ENCODE assay signal across 12 cellular contexts in the genomic region with DNA sequence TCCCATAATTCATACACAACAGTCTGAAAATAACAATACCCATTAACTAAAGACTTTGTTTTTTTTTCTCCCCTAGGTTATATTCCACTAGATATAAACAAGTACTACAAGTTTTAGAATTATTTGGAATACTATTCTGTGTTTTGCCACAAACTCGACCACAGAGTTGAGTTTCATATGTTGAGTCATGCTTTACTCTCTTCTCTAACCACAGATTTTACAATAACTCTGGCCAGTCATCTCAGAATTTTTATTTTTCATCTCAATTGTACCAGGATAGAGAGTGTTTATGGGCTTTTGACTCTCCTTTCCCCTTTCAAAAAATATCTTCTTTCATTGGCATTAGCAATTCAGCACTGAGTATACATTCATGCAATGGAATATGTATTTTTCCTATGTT.
A peak's percentile ranks its signal among the peaks of the same experiment; 100 is the strongest.
DNase-seq lines count a peak whose midpoint lies in the region; ATAC-seq and TF ChIP-seq lines count a peak whose summit lies in the region.
"Had no signal": no experiment of that assay in that cellular context is flagged by ENCODE, and none has a peak within 500 bp of the region (broad histone marks: within the 10 kb centered on the region; RNA-seq: fewer than 3 reads in every experiment).

No MANE protein-coding gene starts in this region.

- H3K9me3 ChIP-seq in body of pancreas, result no peaks in the 10 kb centered on the region

- H3K36me3 Mint-ChIP-seq in immature natural killer cell, result no peaks in the 10 kb centered on the region
- H3K36me3 Mint-ChIP-seq: brain had no signal

- no peak overlapping the region for H3K27ac ChIP-seq in body of pancreas

- H3K27me3 Mint-ChIP-seq in immature natural killer cell (ENCODE audit: low read depth in 3 of 3), result peaks cover 0 to 2% (median 0%) of the 10 kb centered on the region in 3 donors
- H3K27me3 Mint-ChIP-seq: brain had no signal

- peak; percentile 58 for ATAC-seq in GM18861 (IDR thresholded peaks at IDR 0.05; ENCODE audit: unreplicated experiment)
- peak; percentile 75 for ATAC-seq in HG02642 (IDR thresholded peaks at IDR 0.05; ENCODE audit: poor library complexity, unreplicated experiment)
- no peak for ATAC-seq in body of pancreas
- ATAC-seq: left ventricle myocardium superior had no signal

- H3K27me3 ChIP-seq in body of pancreas, result no peaks in the 10 kb centered on the region

- intact Hi-C loops in body of pancreas (cut with DNase I), result no loop called here

- no peaks in the 10 kb centered on the region for H3K36me3 ChIP-seq in body of pancreas (replicated peaks in 1 of 2; ENCODE audit: insufficient read depth in 1 of 2, low read depth in 2 of 2)

- no peak overlapping the region for H3K27ac Mint-ChIP-seq in immature natural killer cell
- H3K27ac Mint-ChIP-seq: brain had no signal

- no peak overlapping the region for H3K4me3 ChIP-seq in body of pancreas

- DNase-seq in M059J (ENCODE audit: low read depth) (peak; percentile 83), kidney glomerular epithelial cell (lab: John Stamatoyannopoulos, UW) (peak; percentile 21), body of pancreas (no peak), HEK293T (ENCODE audit: extremely low spot score) (no peak), immature natural killer cell (no peak), HPDE6-E6E7 (ENCODE audit: extremely low spot score) (no peak)
- DNase-seq: left ventricle myocardium superior, NCI-H1417 treated with DMSO at 0.1 percent for 48 hours, T-helper 9 cell had no signal

- no peak for TF ChIP-seq POLR2A in body of pancreas (IDR thresholded peaks at IDR 0.05)

- POLR2A ChIA-PET in HEK293T (lab: Yijun Ruan, JAX), result no interaction called here

- H3K4me3 Mint-ChIP-seq in immature natural killer cell, result no peak overlapping the region
- H3K4me3 Mint-ChIP-seq: brain had no signal

- 24 to 36% methylated on average over 1 of the region's 1 CpG for WGBS in body of pancreas, 2 donors

- H3K9me3 Mint-ChIP-seq in immature natural killer cell, result peaks cover 0 to 2% (median 0%) of the 10 kb centered on the region in 6 donors
- H3K9me3 Mint-ChIP-seq: brain had no signal

- H3K4me1 ChIP-seq in body of pancreas, result no peaks in the 10 kb centered on the region

- no peaks in the 10 kb centered on the region for H3K4me1 Mint-ChIP-seq in immature natural killer cell

- no peak for TF ChIP-seq CTCF in body of pancreas (IDR thresholded peaks at IDR 0.05)

- CTCF ChIA-PET in HEK293T (lab: Yijun Ruan, JAX), result no interaction called here

TF ChIP-seq in HEK293T, 16 proteins besides CTCF, POLR2A, EP300 and RAD21:
- no peak for TF ChIP-seq ARNT (IDR thresholded peaks at IDR 0.05)
- TF ChIP-seq SP1 (IDR thresholded peaks at IDR 0.05), result no peak
- no peak for TF ChIP-seq L3MBTL2 (conservative IDR thresholded peaks at IDR 0.05)
- TF ChIP-seq FOXM1 (IDR thresholded peaks at IDR 0.05; ENCODE audit: borderline replicate concordance), result no peak
- TF ChIP-seq HDGF (IDR thresholded peaks at IDR 0.05; ENCODE audit: borderline replicate concordance), result no peak
- TF ChIP-seq ZNF384 (IDR thresholded peaks at IDR 0.05), result no peak
- no peak for TF ChIP-seq FOXK2 (IDR thresholded peaks at IDR 0.05)
- TF ChIP-seq TARDBP (IDR thresholded peaks at IDR 0.05), result no peak
- TF ChIP-seq ELF4 (IDR thresholded peaks at IDR 0.05), result no peak
- TF ChIP-seq, protein P1, sequence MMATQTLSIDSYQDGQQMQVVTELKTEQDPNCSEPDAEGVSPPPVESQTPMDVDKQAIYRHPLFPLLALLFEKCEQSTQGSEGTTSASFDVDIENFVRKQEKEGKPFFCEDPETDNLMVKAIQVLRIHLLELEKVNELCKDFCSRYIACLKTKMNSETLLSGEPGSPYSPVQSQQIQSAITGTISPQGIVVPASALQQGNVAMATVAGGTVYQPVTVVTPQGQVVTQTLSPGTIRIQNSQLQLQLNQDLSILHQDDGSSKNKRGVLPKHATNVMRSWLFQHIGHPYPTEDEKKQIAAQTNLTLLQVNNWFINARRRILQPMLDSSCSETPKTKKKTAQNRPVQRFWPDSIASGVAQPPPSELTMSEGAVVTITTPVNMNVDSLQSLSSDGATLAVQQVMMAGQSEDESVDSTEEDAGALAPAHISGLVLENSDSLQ (IDR thresholded peaks at IDR 0.05), result no peak
- TF ChIP-seq FOXA1 (IDR thresholded peaks at IDR 0.05), result no peak
- TF ChIP-seq BHLHE40 (IDR thresholded peaks at IDR 0.05; ENCODE audit: borderline replicate concordance), result no peak
- TF ChIP-seq NFRKB (IDR thresholded peaks at IDR 0.05), result no peak
- no peak for TF ChIP-seq SUZ12 (IDR thresholded peaks at IDR 0.05)

Comparison
In these comparisons a context has a peak if more than half of its experiments do, and no peak if none do; other contexts are left out.
1. DNase-seq: peak in M059J (single experiment) and kidney glomerular epithelial cell (single experiment); none in body of pancreas (0 of 4), HEK293T (single experiment), immature natural killer cell (0 of 3) and HPDE6-E6E7 (single experiment).